ENCODE assay signal across 8 cellular contexts in the genomic region with DNA sequence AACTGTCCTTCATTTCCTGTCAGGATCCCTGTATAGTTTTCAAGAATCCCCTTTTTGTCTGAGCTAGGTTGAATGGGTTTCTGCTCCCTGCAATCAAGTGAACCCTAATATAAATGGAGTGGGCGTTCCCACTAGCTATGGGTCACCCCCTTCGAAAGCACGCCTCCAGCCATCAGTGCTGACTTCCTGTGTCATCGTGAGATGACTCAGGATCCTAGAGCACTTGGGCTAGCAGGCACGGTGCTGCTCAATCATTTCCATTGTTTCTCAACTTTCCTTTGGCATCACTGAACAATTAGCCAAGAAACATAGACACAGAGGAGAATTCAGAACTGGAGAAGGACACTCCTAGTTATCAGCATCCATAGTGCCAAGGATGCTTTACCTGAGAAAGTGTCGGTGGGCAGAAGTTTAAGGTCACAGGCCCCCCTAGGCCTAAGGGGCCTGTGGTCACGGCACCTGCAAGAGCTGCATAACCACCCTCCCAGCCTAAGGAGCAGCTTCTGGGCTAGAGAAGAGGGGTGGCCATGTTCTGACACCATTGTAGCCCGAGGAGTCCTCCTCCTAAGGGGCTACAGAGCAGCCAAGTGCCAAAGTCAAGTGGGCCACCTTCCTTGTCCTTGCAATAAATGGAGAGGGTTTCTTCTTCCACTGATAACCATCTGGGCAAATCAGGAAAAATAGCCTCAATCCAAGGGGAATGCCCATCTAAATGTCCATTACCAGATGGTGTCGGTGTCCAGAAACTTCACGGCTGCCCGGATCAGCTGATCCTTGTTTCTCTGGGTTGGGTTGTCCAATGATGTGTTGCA. TPM values are rescaled to one million over a fixed set of nuclear protein-coding genes. Genes with fewer than 3 reads are reported as not detected.
DNase-seq lines count a peak whose midpoint lies in the region; ATAC-seq and TF ChIP-seq lines count a peak whose summit lies in the region.

No MANE protein-coding gene starts in this region.

- no peaks in the 10 kb centered on the region for H3K9me3 ChIP-seq in upper lobe of right lung

- H3K4me1 ChIP-seq in upper lobe of right lung: peaks cover 4% of the 10 kb centered on the region

- intact Hi-C loops in upper lobe of right lung (cut with DNase I): no loop called here

- peak; percentile 49 for DNase-seq in stimulated activated CD4-positive, alpha-beta T cell treated with anti-CD3 and anti-CD28 coated beads, Interleukin-15, amount 100 ng/mL, for 24 hours
- no peak for DNase-seq in stimulated activated CD4-positive, alpha-beta T cell treated with anti-CD3 and anti-CD28 coated beads, Interleukin-12 subunit alpha, Interleukin-12 subunit beta, amount 100 ng/mL, for 4 hours
- DNase-seq in M059J (ENCODE audit: low read depth): peak; percentile 92
- no peak for DNase-seq in epithelial cell of prostate (ENCODE audit: low read depth, low spot score)
- no peak for DNase-seq in upper lobe of right lung
- no peak for DNase-seq in mucosa of gallbladder (ENCODE audit: low spot score)

- H3K27me3 ChIP-seq in upper lobe of right lung: no peaks in the 10 kb centered on the region

- no peak for TF ChIP-seq CTCF in upper lobe of right lung (IDR thresholded peaks at IDR 0.05)

- ATAC-seq in upper lobe of right lung (peak; percentile 63), GM21423 (IDR thresholded peaks at IDR 0.05; ENCODE audit: unreplicated experiment) (no peak), HG02678 (IDR thresholded peaks at IDR 0.05; ENCODE audit: unreplicated experiment) (no peak)

- H3K27ac ChIP-seq in epithelial cell of prostate: peak overlapping the region; percentile 52
- H3K27ac ChIP-seq in upper lobe of right lung: no peak overlapping the region

- H3K4me3 ChIP-seq in upper lobe of right lung: no peak overlapping the region

- H3K36me3 ChIP-seq in upper lobe of right lung: peaks cover 15% of the 10 kb centered on the region

RNA-seq across cellular contexts. Expression of a gene that starts 13.2 kb away (rescaled TPM):
- 12.3 and 14.4 TPM in 2 replicates for total RNA-seq in M059J (2014; rRNA removed; shearing (Covaris generic))
- total RNA-seq in upper lobe of right lung: 26.3 TPM
- 37.6 TPM for total RNA-seq in mucosa of gallbladder

RNA-seq across cellular contexts. Expression of a gene that starts 13.4 kb away (rescaled TPM):
- total RNA-seq in M059J (2014; rRNA removed; shearing (Covaris generic)): 5.9 and 8.2 TPM in 2 replicates
- total RNA-seq in upper lobe of right lung (11.6 TPM), mucosa of gallbladder (12.0 TPM)

RNA-seq across cellular contexts. Expression of a gene that starts 53.1 kb away (rescaled TPM):
- total RNA-seq in M059J (2014; rRNA removed; shearing (Covaris generic)): 0.12 and 0.69 TPM in 2 replicates
- total RNA-seq in upper lobe of right lung (3.3 TPM), mucosa of gallbladder (6.7 TPM)

RNA-seq across cellular contexts. Expression of a gene that starts 53.6 kb away (rescaled TPM):
- 27.7 and 38.3 TPM in 2 replicates for total RNA-seq in M059J (2014; rRNA removed; shearing (Covaris generic))
- total RNA-seq in upper lobe of right lung (76.7 TPM), mucosa of gallbladder (81.3 TPM)

Comparison
In these comparisons a context has a peak if more than half of its experiments do, and no peak if none do; other contexts are left out.
1. DNase-seq: peak in stimulated activated CD4-positive, alpha-beta T cell treated with anti-CD3 and anti-CD28 coated beads, Interleukin-15, amount 100 ng/mL, for 24 hours (single experiment) and M059J (single experiment); none in stimulated activated CD4-positive, alpha-beta T cell treated with anti-CD3 and anti-CD28 coated beads, Interleukin-12 subunit alpha, Interleukin-12 subunit beta, amount 100 ng/mL, for 4 hours (single experiment), epithelial cell of prostate (single experiment), upper lobe of right lung (single experiment) and mucosa of gallbladder (single experiment).